In genomic region chr7:123557631-123558505, GRCh38 we compare ENCODE assay signal across 8 cellular contexts. TPM values are rescaled to one million over a fixed set of nuclear protein-coding genes. Genes with fewer than 3 reads are reported as not detected.
DNase-seq lines count a peak whose midpoint lies in the region; ATAC-seq, FAIRE-seq and TF ChIP-seq lines count a peak whose summit lies in the region.

NDUFA5 (minus strand) TSS chr7:123557818; CDS start chr7:123557795, 23 bp downstream.

- peak; percentile 55 for TF ChIP-seq POLR2A in H54 (IDR thresholded peaks at IDR 0.05; ENCODE audit: low read depth, low read length)

- peaks cover 13 to 15% of the 10 kb centered on the region in 2 donors for H3K4me1 ChIP-seq in naive thymus-derived CD4-positive, alpha-beta T cell (ENCODE audit: control insufficient read depth in 2 of 2, insufficient read depth in 2 of 2, low read length in 2 of 2)

- H3K27ac Mint-ChIP-seq in activated T-helper 17 cell treated with anti-CD3 and anti-CD28 coated beads, Interleukin-2, amount 50 U/mL, for 72 hours = no peak within 1 kb of the TSS
- H3K27ac Mint-ChIP-seq in naive thymus-derived CD4-positive, alpha-beta T cell = no peak within 1 kb of the TSS
- no peak within 1 kb of the TSS for H3K27ac Mint-ChIP-seq in stimulated activated naive B cell treated with anti-CD40 and anti-IgM and Interleukin-4, amounts not matched to agents 10 μg/mL and 1 μg/mL and 100 μg/mL, for 72 hours

- peak within 1 kb of the TSS; percentile 85 for H3K27ac ChIP-seq in RWPE1
- H3K27ac ChIP-seq in naive thymus-derived CD4-positive, alpha-beta T cell (ENCODE audit: low read depth, low read length) = peak within 1 kb of the TSS; percentile 90

- no peak within 1 kb of the TSS for H3K4me3 Mint-ChIP-seq in activated T-helper 17 cell treated with anti-CD3 and anti-CD28 coated beads, Interleukin-2, amount 50 U/mL, for 72 hours
- H3K4me3 Mint-ChIP-seq in naive thymus-derived CD4-positive, alpha-beta T cell = no peak within 1 kb of the TSS
- no peak within 1 kb of the TSS for H3K4me3 Mint-ChIP-seq in stimulated activated naive B cell treated with anti-CD40 and anti-IgM and Interleukin-4, amounts not matched to agents 10 μg/mL and 1 μg/mL and 100 μg/mL, for 72 hours

- peaks cover 11% of the 10 kb centered on the region for H3K36me3 Mint-ChIP-seq in activated T-helper 17 cell treated with anti-CD3 and anti-CD28 coated beads, Interleukin-2, amount 50 U/mL, for 72 hours (ENCODE audit: low read depth)
- peaks cover 3 to 10% (median 7%) of the 10 kb centered on the region in 5 donors for H3K36me3 Mint-ChIP-seq in naive thymus-derived CD4-positive, alpha-beta T cell
- H3K36me3 Mint-ChIP-seq in stimulated activated naive B cell treated with anti-CD40 and anti-IgM and Interleukin-4, amounts not matched to agents 10 μg/mL and 1 μg/mL and 100 μg/mL, for 72 hours = peaks cover 5 to 9% of the 10 kb centered on the region in 2 donors

- POLR2A ChIA-PET in RWPE1 (lab: Yijun Ruan, JAX; ENCODE audit: low non-redundant PET) = interaction anchor here (0.6 kb wide), 2 partner anchors 174 to 372 kb away, joined by 3 to 6 read pairs; no protein-coding TSS in a partner anchor
- POLR2A ChIA-PET in naive thymus-derived CD4-positive, alpha-beta T cell (lab: Charles Lee) = interaction anchor here (0.8 to 2.6 kb wide), 7 partner anchors 8 to 191 kb away, joined by 3 to 21 read pairs (median 4); partner anchors contain the start of genes IQUB and WASL

- TF ChIP-seq CTCF in RWPE1 (conservative IDR thresholded peaks at IDR 0.05; ENCODE audit: low read depth) (no peak), fibroblast of mammary gland (conservative IDR thresholded peaks at IDR 0.05; ENCODE audit: control insufficient read depth, insufficient read depth, low read depth, low read length) (no peak)

- DNase-seq in ELF-1 (ENCODE audit: low read depth, low spot score) (peak; percentile 98), H54 (ENCODE audit: insufficient read length, low spot score) (peak; percentile 58), LoVo (ENCODE audit: low spot score) (peak; percentile 100), RWPE1 (ENCODE audit: low spot score) (peak; percentile 95), fibroblast of mammary gland (ENCODE audit: low read depth) (peak; percentile 99)
- DNase-seq in naive thymus-derived CD4-positive, alpha-beta T cell = peak; percentile 78 to 99 (median 98)
- peak; percentile 97 for DNase-seq in stimulated activated naive B cell treated with anti-CD40 and anti-IgM and Interleukin-4, amounts not matched to agents 10 μg/mL and 1 μg/mL and 100 μg/mL, for 72 hours

- peak within 1 kb of the TSS; percentile 98 for H3K4me3 ChIP-seq in fibroblast of mammary gland (ENCODE audit: control insufficient read depth, low read depth, low read length)
- peak within 1 kb of the TSS; percentile 95 for H3K4me3 ChIP-seq in naive thymus-derived CD4-positive, alpha-beta T cell (ENCODE audit: low read length)

- H3K9me3 ChIP-seq in naive thymus-derived CD4-positive, alpha-beta T cell (ENCODE audit: control insufficient read depth in 2 of 3, low read length in 3 of 3) = no peaks in the 10 kb centered on the region

- intact Hi-C loops in naive thymus-derived CD4-positive, alpha-beta T cell (cut with micrococcal nuclease) = loop anchor here (1.0 kb wide), 4 partner anchors 23 to 1371 kb away; partner anchors contain the start of genes POT1 (in 2 of the 2), WASL (in 2 of the 2) and IQUB (in 1 of the 2)

- FAIRE-seq in H54 (lab: Jason Lieb, UNC) = peak; percentile 90

- H3K9me3 Mint-ChIP-seq in activated T-helper 17 cell treated with anti-CD3 and anti-CD28 coated beads, Interleukin-2, amount 50 U/mL, for 72 hours = peaks cover 7% of the 10 kb centered on the region
- no peaks in the 10 kb centered on the region for H3K9me3 Mint-ChIP-seq in naive thymus-derived CD4-positive, alpha-beta T cell
- peaks cover 0 to 3% of the 10 kb centered on the region in 2 donors for H3K9me3 Mint-ChIP-seq in stimulated activated naive B cell treated with anti-CD40 and anti-IgM and Interleukin-4, amounts not matched to agents 10 μg/mL and 1 μg/mL and 100 μg/mL, for 72 hours

- peak; percentile 97 for ATAC-seq in activated T-helper 17 cell treated with anti-CD3 and anti-CD28 coated beads, Interleukin-2, amount 50 U/mL, for 72 hours (replicated peaks)
- ATAC-seq in naive thymus-derived CD4-positive, alpha-beta T cell = peak; percentile 100
- peak; percentile 99 for ATAC-seq in stimulated activated naive B cell treated with anti-CD40 and anti-IgM and Interleukin-4, amounts not matched to agents 10 μg/mL and 1 μg/mL and 100 μg/mL, for 72 hours (replicated peaks)

- no peaks in the 10 kb centered on the region for H3K27me3 ChIP-seq in naive thymus-derived CD4-positive, alpha-beta T cell (ENCODE audit: control insufficient read depth in 2 of 2, insufficient read depth in 2 of 2, low read length in 2 of 2)

- H3K36me3 ChIP-seq in naive thymus-derived CD4-positive, alpha-beta T cell (ENCODE audit: control insufficient read depth in 2 of 3, insufficient read depth in 3 of 3, low read length in 3 of 3) = peaks cover 0 to 1% (median 0%) of the 10 kb centered on the region in 3 experiments

- CTCF ChIA-PET in RWPE1 (lab: Yijun Ruan, JAX) = interaction anchor here (0.5 to 0.7 kb wide), 3 partner anchors 38 to 298 kb away, joined by 3 to 4 read pairs (median 3); no protein-coding TSS in a partner anchor
- CTCF ChIA-PET in naive thymus-derived CD4-positive, alpha-beta T cell (lab: Charles Lee) = interaction anchor here (0.8 to 0.9 kb wide), 2 partner anchors 19 to 64 kb away, joined by 3 read pairs; no protein-coding TSS in a partner anchor

- peaks cover 3% of the 10 kb centered on the region for H3K27me3 Mint-ChIP-seq in activated T-helper 17 cell treated with anti-CD3 and anti-CD28 coated beads, Interleukin-2, amount 50 U/mL, for 72 hours
- peaks cover 0 to 6% (median 5%) of the 10 kb centered on the region in 5 donors for H3K27me3 Mint-ChIP-seq in naive thymus-derived CD4-positive, alpha-beta T cell
- peaks cover 6 to 15% of the 10 kb centered on the region in 2 donors for H3K27me3 Mint-ChIP-seq in stimulated activated naive B cell treated with anti-CD40 and anti-IgM and Interleukin-4, amounts not matched to agents 10 μg/mL and 1 μg/mL and 100 μg/mL, for 72 hours

- peaks cover 5% of the 10 kb centered on the region for H3K4me1 Mint-ChIP-seq in activated T-helper 17 cell treated with anti-CD3 and anti-CD28 coated beads, Interleukin-2, amount 50 U/mL, for 72 hours
- H3K4me1 Mint-ChIP-seq in naive thymus-derived CD4-positive, alpha-beta T cell = peaks cover 3 to 14% (median 10%) of the 10 kb centered on the region in 7 donors
- H3K4me1 Mint-ChIP-seq in stimulated activated naive B cell treated with anti-CD40 and anti-IgM and Interleukin-4, amounts not matched to agents 10 μg/mL and 1 μg/mL and 100 μg/mL, for 72 hours = peaks cover 11 to 16% of the 10 kb centered on the region in 2 donors

RNA-seq across cellular contexts. Expression of gene NDUFA5, which starts in this region (rescaled TPM):
- 10 to 100 TPM; 50.5 to 54.0 TPM for total RNA-seq in activated T-helper 17 cell treated with anti-CD3 and anti-CD28 coated beads, Interleukin-2, amount 50 U/mL, for 72 hours
- total RNA-seq in naive thymus-derived CD4-positive, alpha-beta T cell = 10 to 100 TPM; 51.2 to 64.1 (median 62.5) TPM
- polyA plus RNA-seq in naive thymus-derived CD4-positive, alpha-beta T cell = 10 to 100 TPM; 40.8 to 97.8 TPM

Comparison
In these comparisons a context has a peak if more than half of its experiments do, and no peak if none do; other contexts are left out.
1. Peak in every context shown above with its lines: DNase-seq, ATAC-seq, H3K4me3 ChIP-seq and H3K27ac ChIP-seq.